In the genomic region with DNA sequence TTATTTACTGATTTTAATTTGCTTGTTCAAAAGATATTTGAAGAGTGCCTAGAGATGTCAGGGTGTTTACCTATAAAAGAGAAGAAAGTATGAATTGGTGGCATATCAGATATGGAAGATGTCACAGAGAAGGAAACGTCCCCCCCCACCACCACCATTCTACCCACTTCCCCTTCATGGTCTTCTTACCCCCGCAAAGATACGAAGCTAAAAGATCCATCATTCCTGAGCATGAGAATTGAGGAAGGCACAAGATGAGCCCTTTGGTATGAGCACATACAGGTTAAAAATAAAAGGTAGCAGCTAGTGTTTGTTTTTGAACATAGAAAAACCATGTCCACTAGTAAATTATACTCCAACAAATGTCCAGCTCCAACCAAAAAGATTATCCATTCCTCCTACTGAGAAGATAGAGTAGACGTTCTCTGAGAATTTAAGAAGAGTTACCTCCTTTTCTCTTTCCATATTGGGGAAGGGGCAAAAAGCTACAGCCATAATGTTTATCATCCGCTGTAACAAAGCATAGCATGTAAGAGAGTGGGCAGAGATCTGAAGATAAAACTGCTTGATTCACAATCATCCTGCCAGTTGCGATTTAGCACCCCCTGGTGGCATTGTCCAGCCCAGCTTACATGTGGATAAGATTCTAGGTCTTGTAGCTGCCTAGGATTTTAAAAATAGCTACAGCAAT, we compare ENCODE assay signal across 8 cellular contexts. TPM values are rescaled to one million over a fixed set of nuclear protein-coding genes. Genes with fewer than 3 reads are reported as not detected.
A peak's percentile ranks its signal among the peaks of the same experiment; 100 is the strongest.
DNase-seq lines count a peak whose midpoint lies in the region; ATAC-seq and TF ChIP-seq lines count a peak whose summit lies in the region.

No MANE protein-coding gene starts in this region.

- H3K27me3 ChIP-seq in PC-3 (ENCODE audit: low read length): no peaks in the 10 kb centered on the region
- no peaks in the 10 kb centered on the region for H3K27me3 ChIP-seq in esophagus muscularis mucosa

- H3K4me2 ChIP-seq in PC-3 (ENCODE audit: low read length): no peak overlapping the region

- no peak overlapping the region for H2AFZ ChIP-seq in PC-3 (ENCODE audit: low read length)

- no peaks in the 10 kb centered on the region for H3K79me2 ChIP-seq in PC-3 (ENCODE audit: low read length)

- peaks cover 0 to 14% (median 0%) of the 10 kb centered on the region in 3 donors for H3K36me3 Mint-ChIP-seq in naive thymus-derived CD8-positive, alpha-beta T cell
- peaks cover 9% of the 10 kb centered on the region for H3K36me3 Mint-ChIP-seq in stimulated activated effector memory CD8-positive, alpha-beta T cell treated with anti-CD3 and anti-CD28 coated beads, Interleukin-12 subunit alpha, Interleukin-12 subunit beta, amount 100 ng/mL, for 72 hours

- H3K27ac Mint-ChIP-seq in naive thymus-derived CD8-positive, alpha-beta T cell: peak overlapping the region; percentile 0 to 84 (median 62)
- H3K27ac Mint-ChIP-seq in stimulated activated effector memory CD8-positive, alpha-beta T cell treated with anti-CD3 and anti-CD28 coated beads, Interleukin-12 subunit alpha, Interleukin-12 subunit beta, amount 100 ng/mL, for 72 hours: no peak overlapping the region

- no peaks in the 10 kb centered on the region for H3F3A ChIP-seq in PC-3 (ENCODE audit: low read length, unreplicated experiment)

- BruUV-seq in PC-3 (replicated peaks; lab: Mats Ljungman, UMichigan): no TSS peak

- no peaks in the 10 kb centered on the region for H3K27me3 Mint-ChIP-seq in naive thymus-derived CD8-positive, alpha-beta T cell

- H3K9me3 Mint-ChIP-seq in naive thymus-derived CD8-positive, alpha-beta T cell: no peaks in the 10 kb centered on the region
- H3K9me3 Mint-ChIP-seq in stimulated activated effector memory CD8-positive, alpha-beta T cell treated with anti-CD3 and anti-CD28 coated beads, Interleukin-12 subunit alpha, Interleukin-12 subunit beta, amount 100 ng/mL, for 72 hours: no peaks in the 10 kb centered on the region

- no peak for TF ChIP-seq EP300 in esophagus muscularis mucosa (IDR thresholded peaks at IDR 0.05)

- POLR2A ChIA-PET in PC-3 (lab: Charles Lee; ENCODE audit: unreplicated experiment): interaction anchor here (0.5 kb wide), 1 partner anchor 179 kb away, joined by 16 read pairs; the partner anchor contains the start of gene HSP90B1
- POLR2A ChIA-PET in naive thymus-derived CD8-positive, alpha-beta T cell (lab: Charles Lee): interaction anchor here (0.7 to 1.4 kb wide), 7 partner anchors 13 to 207 kb away, joined by 3 to 7 read pairs (median 4); partner anchors contain the start of genes HSP90B1, NFYB and TDG

- ATAC-seq in PC-3: peak; percentile 99
- ATAC-seq in naive thymus-derived CD8-positive, alpha-beta T cell: peak; percentile 99
- peak; percentile 94 for ATAC-seq in stimulated activated effector memory CD8-positive, alpha-beta T cell treated with anti-CD3 and anti-CD28 coated beads, Interleukin-12 subunit alpha, Interleukin-12 subunit beta, amount 100 ng/mL, for 72 hours

- peaks cover 10 to 12% (median 11%) of the 10 kb centered on the region in 4 donors for H3K4me1 Mint-ChIP-seq in naive thymus-derived CD8-positive, alpha-beta T cell
- peaks cover 15% of the 10 kb centered on the region for H3K4me1 Mint-ChIP-seq in stimulated activated effector memory CD8-positive, alpha-beta T cell treated with anti-CD3 and anti-CD28 coated beads, Interleukin-12 subunit alpha, Interleukin-12 subunit beta, amount 100 ng/mL, for 72 hours

- no peaks in the 10 kb centered on the region for H3K9me2 ChIP-seq in PC-3 (replicated peaks; ENCODE audit: low read length)

- CTCF ChIA-PET in PC-3 (lab: Charles Lee): interaction anchor here (0.5 to 2.0 kb wide), 6 partner anchors 12 to 976 kb away, joined by 3 to 13 read pairs (median 6); no protein-coding TSS in a partner anchor

- peak; percentile 98 for TF ChIP-seq CTCF in PC-3 (conservative IDR thresholded peaks at IDR 0.05; ENCODE audit: low read depth, low read length)
- peak; percentile 85 to 95 (median 87) for TF ChIP-seq CTCF in esophagus muscularis mucosa (IDR thresholded peaks at IDR 0.05)

- H3K4me3 Mint-ChIP-seq in naive thymus-derived CD8-positive, alpha-beta T cell: peak overlapping the region; percentile 21 to 81 (median 77)
- no peak overlapping the region for H3K4me3 Mint-ChIP-seq in stimulated activated effector memory CD8-positive, alpha-beta T cell treated with anti-CD3 and anti-CD28 coated beads, Interleukin-12 subunit alpha, Interleukin-12 subunit beta, amount 100 ng/mL, for 72 hours

- H3K4me3 ChIP-seq in PC-3 (ENCODE audit: low read length): no peak overlapping the region
- no peak overlapping the region for H3K4me3 ChIP-seq in esophagus muscularis mucosa

- H4K20me1 ChIP-seq in PC-3 (ENCODE audit: low read length): no peaks in the 10 kb centered on the region

- DNase-seq in SKM-1 treated with dmso at 0.1 percent for 144 hours (lab: John Stamatoyannopoulos, UW; ENCODE audit: unreplicated experiment): peak; percentile 13
- no peak for DNase-seq in SKM-1 (lab: John Stamatoyannopoulos, UW; ENCODE audit: unreplicated experiment)
- peak; percentile 77 to 83 for DNase-seq in Kasumi-1 (lab: John Stamatoyannopoulos, UW)
- peak; percentile 94 for DNase-seq in PC-3
- peak; percentile 84 for DNase-seq in activated T-cell treated with anti-CD3 and anti-CD28 coated beads, Interleukin-2, amount 50 U/mL, for 1 hour
- peak; percentile 96 for DNase-seq in esophagus muscularis mucosa (ENCODE audit: extremely low spot score)
- peak; percentile 73 to 94 (median 84) for DNase-seq in naive thymus-derived CD8-positive, alpha-beta T cell
- peak; percentile 78 to 91 for DNase-seq in stimulated activated effector memory CD8-positive, alpha-beta T cell treated with anti-CD3 and anti-CD28 coated beads, Interleukin-12 subunit alpha, Interleukin-12 subunit beta, amount 100 ng/mL, for 72 hours (ENCODE audit: low spot score in 2 of 2)

- 39% methylated on average over 6 of the region's 6 CpGs for WGBS in esophagus muscularis mucosa

- H3K9ac ChIP-seq in PC-3 (ENCODE audit: low read length): no peak overlapping the region

- TF ChIP-seq POLR2A in esophagus muscularis mucosa (IDR thresholded peaks at IDR 0.05; ENCODE audit: low read depth): no peak

- H3K36me3 ChIP-seq in PC-3 (ENCODE audit: low read depth, low read length): no peaks in the 10 kb centered on the region
- peaks cover 0 to 19% (median 6%) of the 10 kb centered on the region in 4 donors for H3K36me3 ChIP-seq in esophagus muscularis mucosa

- H3K9me3 ChIP-seq in PC-3 (ENCODE audit: low read length) (no peaks in the 10 kb centered on the region), esophagus muscularis mucosa (no peaks in the 10 kb centered on the region)

- no peaks in the 10 kb centered on the region for H3K4me1 ChIP-seq in PC-3 (ENCODE audit: insufficient read depth, low read length)
- peaks cover 0 to 22% (median 17%) of the 10 kb centered on the region in 4 donors for H3K4me1 ChIP-seq in esophagus muscularis mucosa

- H3K27ac ChIP-seq in PC-3 (ENCODE audit: low read length) (no peak overlapping the region), esophagus muscularis mucosa (replicated peaks in 1 of 4) (peak overlapping the region in 1 of 4 donors; percentile 0)

- intact Hi-C loops in PC-3 (cut with micrococcal nuclease): loop anchor here (1.0 to 2.0 kb wide), 4 partner anchors 52 to 231 kb away; no protein-coding TSS in a partner anchor
- intact Hi-C loops in esophagus muscularis mucosa (cut with DNase I): loop anchor here (10.0 kb wide), 1 partner anchor 224 kb away; no protein-coding TSS in a partner anchor

RNA-seq across cellular contexts. Expression of gene NFYB, which starts 29.1 kb away (rescaled TPM):
- total RNA-seq in PC-3 (2014; rRNA removed): 20.6 and 21.7 TPM in 2 replicates
- 10 to 100 TPM; 67.7 to 90.9 (median 82.4) TPM for total RNA-seq in esophagus muscularis mucosa
- 10 to 100 TPM; 22.7 to 26.4 TPM for total RNA-seq in naive thymus-derived CD8-positive, alpha-beta T cell
- 10 to 100 TPM; 26.0 to 38.8 (median 30.3) TPM for polyA plus RNA-seq in naive thymus-derived CD8-positive, alpha-beta T cell

RNA-seq across cellular contexts. Expression of gene HCFC2, which starts 44.6 kb away (rescaled TPM):
- total RNA-seq in PC-3 (2014; rRNA removed) (7.8 and 10.7 TPM in 2 replicates), esophagus muscularis mucosa (10 to 100 TPM; 22.9 to 37.0 (median 29.5) TPM)
- 10 to 100 TPM; 14.9 to 17.1 TPM for total RNA-seq in naive thymus-derived CD8-positive, alpha-beta T cell
- polyA plus RNA-seq in naive thymus-derived CD8-positive, alpha-beta T cell: 1 to 10 TPM; 4.1 to 6.9 (median 6.3) TPM

RNA-seq across cellular contexts. Expression of gene GLT8D2, which starts 58.9 kb away (rescaled TPM):
- 1.6 TPM in 2 replicates for total RNA-seq in PC-3 (2014; rRNA removed)
- 10 to 100 TPM in 3 of 4 donors, 1 to 10 TPM in 1; 7.1 to 13.6 (median 11.0) TPM for total RNA-seq in esophagus muscularis mucosa
- total RNA-seq in naive thymus-derived CD8-positive, alpha-beta T cell: not detected
- not detected for polyA plus RNA-seq in naive thymus-derived CD8-positive, alpha-beta T cell
